Comparison of ENCODE assay signal across 8 cellular contexts in genomic region chr4:177902386-177902785, GRCh38.
"Had no signal": no experiment of that assay in that cellular context is flagged by ENCODE, and none has a peak within 500 bp of the region (broad histone marks: within the 10 kb centered on the region; RNA-seq: fewer than 3 reads in every experiment).

No MANE protein-coding gene starts in this region.

- H3K27ac Mint-ChIP-seq: HFFc6 had no signal

- H3K4me3 Mint-ChIP-seq: HFFc6 had no signal

- H3K36me3 ChIP-seq: HAP-1 had no signal

- H3K27ac ChIP-seq: GM23248, HL-60 had no signal

- H3K4me3 ChIP-seq: GM23248, HAP-1 had no signal

- H3K4me1 ChIP-seq: HAP-1 had no signal

- H3K9me3 Mint-ChIP-seq: HFFc6 had no signal

- DNase-seq: GM23248, GOT3, H7, HFFc6, KBM-7 had no signal

- H3K9me3 ChIP-seq: HAP-1 had no signal

- ATAC-seq: HCT116 had no signal
